Comparison of ENCODE assay signal across 1 cellular context in genomic region chr1:230694991-230695390, GRCh38.
TF ChIP-seq lines count a peak whose summit lies in the region.

No MANE protein-coding gene starts in this region.

TF ChIP-seq in GM23338, 12 proteins besides CTCF, POLR2A, EP300 and RAD21 (continued from another document):
- no peak for TF ChIP-seq REST (IDR thresholded peaks at IDR 0.05; ENCODE audit: unreplicated experiment)
- TF ChIP-seq NANOG (IDR thresholded peaks at IDR 0.05; ENCODE audit: borderline replicate concordance) = no peak
- no peak for TF ChIP-seq EZH2 (IDR thresholded peaks at IDR 0.05; ENCODE audit: low read depth, unreplicated experiment)
- no peak for TF ChIP-seq ZNF114 (CRISPR knock-in tag; IDR thresholded peaks at IDR 0.05)
- TF ChIP-seq ZNF462 (CRISPR knock-in tag; IDR thresholded peaks at IDR 0.05) = no peak
